In the genomic region with DNA sequence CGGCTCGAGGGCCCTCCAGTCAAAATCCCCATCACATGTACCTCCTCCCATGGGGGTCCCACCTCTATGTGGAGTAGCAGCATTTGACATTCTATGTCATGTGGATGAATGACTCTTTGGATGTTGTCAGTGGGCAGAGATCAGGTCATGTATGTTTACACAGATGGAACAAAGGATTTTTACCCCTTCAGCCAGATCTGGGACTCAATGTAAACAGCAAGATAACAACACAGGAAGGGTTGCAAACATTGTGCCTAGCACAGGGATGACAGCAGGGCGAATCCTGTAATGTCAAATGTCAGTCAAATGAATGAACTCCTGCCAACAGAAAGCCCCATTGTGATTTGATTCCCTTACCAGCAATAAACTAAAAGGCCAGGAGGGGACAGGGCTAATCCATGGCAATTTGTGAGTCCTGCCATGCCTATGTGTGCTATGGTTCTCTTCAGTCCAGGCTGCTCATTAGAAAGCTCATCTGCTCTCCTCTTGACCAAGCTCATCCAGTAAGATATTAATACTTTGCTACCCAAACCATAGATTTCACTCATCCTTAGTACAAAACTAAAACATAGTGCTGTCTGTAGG, we compare ENCODE assay signal across 13 cellular contexts.
DNase-seq lines count a peak whose midpoint lies in the region; ATAC-seq and TF ChIP-seq lines count a peak whose summit lies in the region.
"Had no signal": no experiment of that assay in that cellular context is flagged by ENCODE, and none has a peak within 500 bp of the region (broad histone marks: within the 10 kb centered on the region; RNA-seq: fewer than 3 reads in every experiment).

No MANE protein-coding gene starts in this region.

- ATAC-seq in HG02763 (IDR thresholded peaks at IDR 0.05; ENCODE audit: unreplicated experiment) = no peak
- ATAC-seq: Right ventricle myocardium inferior, upper lobe of right lung had no signal

- in situ Hi-C loops in brain microvascular endothelial cell (cut with HindIII; ENCODE audit: low pct_ligation_motif_present, low sequenced_read_pairs) = no loop called here

- no peak overlapping the region for H3K4me3 ChIP-seq in brain microvascular endothelial cell (ENCODE audit: low read depth, low read length)
- H3K4me3 ChIP-seq: upper lobe of right lung had no signal

- DNase-seq in NCI-H446 treated with DMSO at 0.1 percent for 48 hours (lab: John Stamatoyannopoulos, UW) (peak; percentile 11), NCI-H446 (lab: John Stamatoyannopoulos, UW) (no peak), NCI-H1092 treated with DMSO at 0.1 percent for 48 hours (lab: John Stamatoyannopoulos, UW) (peak; percentile 45), brain microvascular endothelial cell (no peak), pons (ENCODE audit: low spot score) (peak; percentile 83), NCI-H146 (lab: John Stamatoyannopoulos, UW) (no peak), NCI-H226 (no peak)
- DNase-seq: kidney; stimulated activated CD4-positive, alpha-beta T cell treated with anti-CD3 and anti-CD28 coated beads, Interleukin-2, amount 100 ng/mL, for 24 hours; upper lobe of right lung had no signal

- peak; percentile 30 for TF ChIP-seq CTCF in brain microvascular endothelial cell (IDR thresholded peaks at IDR 0.05; ENCODE audit: low read depth, low read length, missing control alignments)

- no peak overlapping the region for H3K27ac ChIP-seq in brain microvascular endothelial cell
- H3K27ac ChIP-seq: KMS-11, upper lobe of right lung had no signal

- H3K27me3 ChIP-seq in brain microvascular endothelial cell (replicated peaks) = no peaks in the 10 kb centered on the region
- H3K27me3 ChIP-seq: upper lobe of right lung had no signal

- H3K36me3 ChIP-seq in brain microvascular endothelial cell (replicated peaks) = no peaks in the 10 kb centered on the region
- H3K36me3 ChIP-seq: upper lobe of right lung had no signal

Comparison
In these comparisons a context has a peak if more than half of its experiments do, and no peak if none do; other contexts are left out.
1. DNase-seq: peak in NCI-H446 treated with DMSO at 0.1 percent for 48 hours (single experiment), NCI-H1092 treated with DMSO at 0.1 percent for 48 hours (single experiment) and pons (single experiment); none in NCI-H446 (0 of 2), brain microvascular endothelial cell (single experiment), NCI-H146 (single experiment) and NCI-H226 (single experiment).